Comparison of ENCODE assay signal across 16 cellular contexts in the genomic region with DNA sequence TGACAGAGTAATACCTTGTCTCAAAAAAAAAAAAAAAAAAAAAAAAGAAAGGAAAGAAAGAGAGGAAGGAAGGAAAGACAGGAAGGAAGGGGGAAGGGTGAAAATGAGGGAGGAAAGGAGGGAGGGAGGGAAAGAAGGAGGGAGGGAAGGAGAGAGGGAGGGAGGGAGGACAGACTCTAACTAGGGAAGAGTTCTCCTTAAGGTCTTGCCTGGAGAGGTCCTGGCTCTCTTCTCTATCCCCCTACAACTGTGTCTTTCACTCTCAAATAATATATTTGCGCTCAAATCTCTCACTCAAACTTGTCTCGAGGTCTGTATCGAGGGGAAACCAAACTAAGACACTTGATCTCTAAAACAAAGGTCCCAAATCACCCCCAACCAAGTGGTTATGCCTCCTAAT. TPM values are rescaled to one million over a fixed set of nuclear protein-coding genes. Genes with fewer than 3 reads are reported as not detected.
DNase-seq lines count a peak whose midpoint lies in the region; ATAC-seq and TF ChIP-seq lines count a peak whose summit lies in the region.
"Had no signal": no experiment of that assay in that cellular context is flagged by ENCODE, and none has a peak within 500 bp of the region (broad histone marks: within the 10 kb centered on the region; RNA-seq: fewer than 3 reads in every experiment).

No MANE protein-coding gene starts in this region.

- no peak overlapping the region for H3K4me3 Mint-ChIP-seq in activated T-cell treated with anti-CD3 and anti-CD28 coated beads, Interleukin-2, amount 50 U/mL, for 72 hours
- no peak overlapping the region for H3K4me3 Mint-ChIP-seq in T-helper 17 cell
- no peak overlapping the region for H3K4me3 Mint-ChIP-seq in nephron progenitor cell
- H3K4me3 Mint-ChIP-seq: B cell; CD4-positive, CD25-positive, alpha-beta regulatory T cell; CD8-positive, alpha-beta T cell; HFFc6 had no signal

- H3K9me3 ChIP-seq in T-helper 17 cell (ENCODE audit: control insufficient read depth, low read length, poor library complexity, severe bottlenecking), result no peaks in the 10 kb centered on the region
- H3K9me3 ChIP-seq: BLaER1, Caco-2 had no signal

- H3K27ac Mint-ChIP-seq in activated T-cell treated with anti-CD3 and anti-CD28 coated beads, Interleukin-2, amount 50 U/mL, for 72 hours, result peak overlapping the region; percentile 49
- peak overlapping the region; percentile 61 for H3K27ac Mint-ChIP-seq in T-helper 17 cell
- H3K27ac Mint-ChIP-seq in nephron progenitor cell, result peak overlapping the region; percentile 40
- no peak overlapping the region for H3K27ac Mint-ChIP-seq in activated naive CD4-positive, alpha-beta T cell treated with anti-CD3 and anti-CD28 coated beads, Interleukin-2, amount 50 U/mL, for 72 hours
- H3K27ac Mint-ChIP-seq: B cell; CD8-positive, alpha-beta T cell; HFFc6 had no signal

- TF ChIP-seq CTCF in nephron progenitor cell (IDR thresholded peaks at IDR 0.05), result no peak

- no peak for ATAC-seq in activated T-cell treated with anti-CD3 and anti-CD28 coated beads, Interleukin-2, amount 50 U/mL, for 72 hours (replicated peaks in 1 of 2)
- ATAC-seq in T-helper 17 cell, result no peak
- no peak for ATAC-seq in HG03342 (IDR thresholded peaks at IDR 0.05; ENCODE audit: unreplicated experiment)
- ATAC-seq in activated naive CD4-positive, alpha-beta T cell treated with anti-CD3 and anti-CD28 coated beads, Interleukin-2, amount 50 U/mL, for 72 hours, result no peak
- ATAC-seq: CD8-positive, alpha-beta T cell had no signal

- H3K27me3 Mint-ChIP-seq in activated T-cell treated with anti-CD3 and anti-CD28 coated beads, Interleukin-2, amount 50 U/mL, for 72 hours (ENCODE audit: low read depth), result no peaks in the 10 kb centered on the region
- H3K27me3 Mint-ChIP-seq in T-helper 17 cell (no peaks in the 10 kb centered on the region), nephron progenitor cell (ENCODE audit: low read depth, poor library complexity) (no peaks in the 10 kb centered on the region)
- H3K27me3 Mint-ChIP-seq: B cell; CD4-positive, CD25-positive, alpha-beta regulatory T cell had no signal

- peaks cover 0 to 16% of the 10 kb centered on the region in 2 donors for H3K36me3 Mint-ChIP-seq in activated T-cell treated with anti-CD3 and anti-CD28 coated beads, Interleukin-2, amount 50 U/mL, for 72 hours (ENCODE audit: insufficient read depth in 2 of 2)
- H3K36me3 Mint-ChIP-seq in T-helper 17 cell (ENCODE audit: low read depth) (peaks cover 10% of the 10 kb centered on the region), nephron progenitor cell (ENCODE audit: low read depth) (peaks cover 76% of the 10 kb centered on the region)
- H3K36me3 Mint-ChIP-seq in activated naive CD4-positive, alpha-beta T cell treated with anti-CD3 and anti-CD28 coated beads, Interleukin-2, amount 50 U/mL, for 72 hours, result peaks cover 6 to 8% of the 10 kb centered on the region in 2 donors

- no peaks in the 10 kb centered on the region for H3K4me1 Mint-ChIP-seq in activated T-cell treated with anti-CD3 and anti-CD28 coated beads, Interleukin-2, amount 50 U/mL, for 72 hours (ENCODE audit: low read depth)
- peaks cover 5% of the 10 kb centered on the region for H3K4me1 Mint-ChIP-seq in T-helper 17 cell
- peaks cover 24% of the 10 kb centered on the region for H3K4me1 Mint-ChIP-seq in nephron progenitor cell
- H3K4me1 Mint-ChIP-seq: B cell had no signal

- H3K9me3 Mint-ChIP-seq in activated T-cell treated with anti-CD3 and anti-CD28 coated beads, Interleukin-2, amount 50 U/mL, for 72 hours, result no peaks in the 10 kb centered on the region
- no peaks in the 10 kb centered on the region for H3K9me3 Mint-ChIP-seq in nephron progenitor cell
- H3K9me3 Mint-ChIP-seq in activated naive CD4-positive, alpha-beta T cell treated with anti-CD3 and anti-CD28 coated beads, Interleukin-2, amount 50 U/mL, for 72 hours, result no peaks in the 10 kb centered on the region
- H3K9me3 Mint-ChIP-seq: CD8-positive, alpha-beta T cell; HFFc6 had no signal

- DNase-seq in activated T-cell treated with anti-CD3 and anti-CD28 coated beads, Interleukin-2, amount 50 U/mL, for 72 hours, result no peak
- DNase-seq in activated T-cell treated with anti-CD3 and anti-CD28 coated beads for 4 hours (no peak), T-helper 17 cell (no peak), nephron progenitor cell (no peak)
- no peak for DNase-seq in activated naive CD4-positive, alpha-beta T cell treated with anti-CD3 and anti-CD28 coated beads, Interleukin-2, amount 50 U/mL, for 72 hours (ENCODE audit: low spot score in 2 of 2)
- DNase-seq: CD4-positive, CD25-positive, alpha-beta regulatory T cell; CD8-positive, alpha-beta T cell; DMS153; DND-41; GM23248; H7; HFFc6 had no signal

RNA-seq across cellular contexts. Expression of gene WDR59, which starts 35.6 kb away (rescaled TPM):
- 100 to 1,000 TPM; 100 to 104 TPM for total RNA-seq in activated T-cell treated with anti-CD3 and anti-CD28 coated beads, Interleukin-2, amount 50 U/mL, for 72 hours
- 100 to 1,000 TPM in 1 of 2 donors, 10 to 100 TPM in 1; 90.2 to 112 TPM for total RNA-seq in T-helper 17 cell
- total RNA-seq in activated naive CD4-positive, alpha-beta T cell treated with anti-CD3 and anti-CD28 coated beads, Interleukin-2, amount 50 U/mL, for 72 hours, result 100 to 1,000 TPM in 1 of 2 donors, 10 to 100 TPM in 1; 75.8 to 110 TPM

RNA-seq across cellular contexts. Expression of gene ZNRF1, which starts 49.5 kb away (rescaled TPM):
- total RNA-seq in activated T-cell treated with anti-CD3 and anti-CD28 coated beads, Interleukin-2, amount 50 U/mL, for 72 hours, result 10 to 100 TPM; 42.9 to 69.1 TPM
- 10 to 100 TPM; 10.7 to 18.1 TPM for total RNA-seq in T-helper 17 cell
- 10 to 100 TPM; 20.4 to 45.1 TPM for total RNA-seq in activated naive CD4-positive, alpha-beta T cell treated with anti-CD3 and anti-CD28 coated beads, Interleukin-2, amount 50 U/mL, for 72 hours

Comparison
In these comparisons a context has a peak if more than half of its experiments do, and no peak if none do; other contexts are left out.
1. H3K27ac Mint-ChIP-seq: peak in activated T-cell treated with anti-CD3 and anti-CD28 coated beads, Interleukin-2, amount 50 U/mL, for 72 hours (single experiment), T-helper 17 cell (single experiment) and nephron progenitor cell (single experiment); none in activated naive CD4-positive, alpha-beta T cell treated with anti-CD3 and anti-CD28 coated beads, Interleukin-2, amount 50 U/mL, for 72 hours (0 of 2).